In the genomic region with DNA sequence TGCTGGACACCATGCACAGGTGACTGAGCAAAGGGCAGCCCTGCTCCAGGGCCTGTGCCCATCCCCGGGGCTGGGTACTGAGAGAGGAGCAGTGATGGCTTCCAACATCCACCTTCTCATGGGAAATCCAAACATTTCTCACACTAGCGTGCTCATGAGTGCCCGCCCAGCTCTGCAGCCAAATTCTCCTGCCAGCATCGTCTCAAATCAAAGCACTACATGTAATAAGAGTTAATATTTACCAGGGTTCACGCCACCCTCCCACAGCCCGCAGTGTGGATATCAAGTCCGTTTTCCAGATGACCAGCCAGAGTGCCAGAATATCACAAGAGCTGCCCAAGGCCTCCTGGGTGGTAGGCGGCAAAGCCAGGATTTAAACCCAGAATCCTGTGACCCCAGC, we compare ENCODE assay signal across 2 cellular contexts.
TF ChIP-seq lines count a peak whose summit lies in the region.

No MANE protein-coding gene starts in this region.

TF ChIP-seq in liver, 16 proteins besides CTCF, POLR2A, EP300 and RAD21 (continued from another document):
- TF ChIP-seq, protein P1, sequence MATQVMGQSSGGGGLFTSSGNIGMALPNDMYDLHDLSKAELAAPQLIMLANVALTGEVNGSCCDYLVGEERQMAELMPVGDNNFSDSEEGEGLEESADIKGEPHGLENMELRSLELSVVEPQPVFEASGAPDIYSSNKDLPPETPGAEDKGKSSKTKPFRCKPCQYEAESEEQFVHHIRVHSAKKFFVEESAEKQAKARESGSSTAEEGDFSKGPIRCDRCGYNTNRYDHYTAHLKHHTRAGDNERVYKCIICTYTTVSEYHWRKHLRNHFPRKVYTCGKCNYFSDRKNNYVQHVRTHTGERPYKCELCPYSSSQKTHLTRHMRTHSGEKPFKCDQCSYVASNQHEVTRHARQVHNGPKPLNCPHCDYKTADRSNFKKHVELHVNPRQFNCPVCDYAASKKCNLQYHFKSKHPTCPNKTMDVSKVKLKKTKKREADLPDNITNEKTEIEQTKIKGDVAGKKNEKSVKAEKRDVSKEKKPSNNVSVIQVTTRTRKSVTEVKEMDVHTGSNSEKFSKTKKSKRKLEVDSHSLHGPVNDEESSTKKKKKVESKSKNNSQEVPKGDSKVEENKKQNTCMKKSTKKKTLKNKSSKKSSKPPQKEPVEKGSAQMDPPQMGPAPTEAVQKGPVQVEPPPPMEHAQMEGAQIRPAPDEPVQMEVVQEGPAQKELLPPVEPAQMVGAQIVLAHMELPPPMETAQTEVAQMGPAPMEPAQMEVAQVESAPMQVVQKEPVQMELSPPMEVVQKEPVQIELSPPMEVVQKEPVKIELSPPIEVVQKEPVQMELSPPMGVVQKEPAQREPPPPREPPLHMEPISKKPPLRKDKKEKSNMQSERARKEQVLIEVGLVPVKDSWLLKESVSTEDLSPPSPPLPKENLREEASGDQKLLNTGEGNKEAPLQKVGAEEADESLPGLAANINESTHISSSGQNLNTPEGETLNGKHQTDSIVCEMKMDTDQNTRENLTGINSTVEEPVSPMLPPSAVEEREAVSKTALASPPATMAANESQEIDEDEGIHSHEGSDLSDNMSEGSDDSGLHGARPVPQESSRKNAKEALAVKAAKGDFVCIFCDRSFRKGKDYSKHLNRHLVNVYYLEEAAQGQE (IDR thresholded peaks at IDR 0.05) = peak; percentile 49
- TF ChIP-seq, protein P2, sequence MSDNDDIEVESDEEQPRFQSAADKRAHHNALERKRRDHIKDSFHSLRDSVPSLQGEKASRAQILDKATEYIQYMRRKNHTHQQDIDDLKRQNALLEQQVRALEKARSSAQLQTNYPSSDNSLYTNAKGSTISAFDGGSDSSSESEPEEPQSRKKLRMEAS (IDR thresholded peaks at IDR 0.05) = peak; percentile 95
- peak; percentile 83 for TF ChIP-seq FOXA2 (IDR thresholded peaks at IDR 0.05)
- TF ChIP-seq EGR1 (IDR thresholded peaks at IDR 0.05; ENCODE audit: low read depth in 2 of 2) = peak in 1 of 2 donors; percentile 84
- peak; percentile 74 to 89 for TF ChIP-seq HNF4A (conservative IDR thresholded peaks at IDR 0.05)
- TF ChIP-seq, protein P3, sequence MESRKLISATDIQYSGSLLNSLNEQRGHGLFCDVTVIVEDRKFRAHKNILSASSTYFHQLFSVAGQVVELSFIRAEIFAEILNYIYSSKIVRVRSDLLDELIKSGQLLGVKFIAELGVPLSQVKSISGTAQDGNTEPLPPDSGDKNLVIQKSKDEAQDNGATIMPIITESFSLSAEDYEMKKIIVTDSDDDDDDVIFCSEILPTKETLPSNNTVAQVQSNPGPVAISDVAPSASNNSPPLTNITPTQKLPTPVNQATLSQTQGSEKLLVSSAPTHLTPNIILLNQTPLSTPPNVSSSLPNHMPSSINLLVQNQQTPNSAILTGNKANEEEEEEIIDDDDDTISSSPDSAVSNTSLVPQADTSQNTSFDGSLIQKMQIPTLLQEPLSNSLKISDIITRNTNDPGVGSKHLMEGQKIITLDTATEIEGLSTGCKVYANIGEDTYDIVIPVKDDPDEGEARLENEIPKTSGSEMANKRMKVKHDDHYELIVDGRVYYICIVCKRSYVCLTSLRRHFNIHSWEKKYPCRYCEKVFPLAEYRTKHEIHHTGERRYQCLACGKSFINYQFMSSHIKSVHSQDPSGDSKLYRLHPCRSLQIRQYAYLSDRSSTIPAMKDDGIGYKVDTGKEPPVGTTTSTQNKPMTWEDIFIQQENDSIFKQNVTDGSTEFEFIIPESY (IDR thresholded peaks at IDR 0.05) = peak; percentile 95
- TF ChIP-seq HNF4G (IDR thresholded peaks at IDR 0.05) = peak; percentile 28
- peak; percentile 86 for TF ChIP-seq SP1 (IDR thresholded peaks at IDR 0.05)
- TF ChIP-seq, protein P4, sequence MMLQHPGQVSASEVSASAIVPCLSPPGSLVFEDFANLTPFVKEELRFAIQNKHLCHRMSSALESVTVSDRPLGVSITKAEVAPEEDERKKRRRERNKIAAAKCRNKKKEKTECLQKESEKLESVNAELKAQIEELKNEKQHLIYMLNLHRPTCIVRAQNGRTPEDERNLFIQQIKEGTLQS (IDR thresholded peaks at IDR 0.05) = peak; percentile 69
- peak; percentile 90 for TF ChIP-seq FOXA1 (IDR thresholded peaks at IDR 0.05)
- no peak for TF ChIP-seq NR2F2 (IDR thresholded peaks at IDR 0.05)
- peak; percentile 95 for TF ChIP-seq YY1 (IDR thresholded peaks at IDR 0.05)
- TF ChIP-seq RXRA (IDR thresholded peaks at IDR 0.05) = peak; percentile 85 to 95
- no peak for TF ChIP-seq TAF1 (conservative IDR thresholded peaks at IDR 0.05)
- peak in 1 of 2 donors; percentile 61 for TF ChIP-seq GABPA (IDR thresholded peaks at IDR 0.05 in 1 of 2, conservative IDR thresholded peaks at IDR 0.05 in 1 of 2)

TF ChIP-seq in HepG2, 621 proteins besides CTCF, POLR2A, EP300 and RAD21 (continued from another document):
- TF ChIP-seq, protein P5, sequence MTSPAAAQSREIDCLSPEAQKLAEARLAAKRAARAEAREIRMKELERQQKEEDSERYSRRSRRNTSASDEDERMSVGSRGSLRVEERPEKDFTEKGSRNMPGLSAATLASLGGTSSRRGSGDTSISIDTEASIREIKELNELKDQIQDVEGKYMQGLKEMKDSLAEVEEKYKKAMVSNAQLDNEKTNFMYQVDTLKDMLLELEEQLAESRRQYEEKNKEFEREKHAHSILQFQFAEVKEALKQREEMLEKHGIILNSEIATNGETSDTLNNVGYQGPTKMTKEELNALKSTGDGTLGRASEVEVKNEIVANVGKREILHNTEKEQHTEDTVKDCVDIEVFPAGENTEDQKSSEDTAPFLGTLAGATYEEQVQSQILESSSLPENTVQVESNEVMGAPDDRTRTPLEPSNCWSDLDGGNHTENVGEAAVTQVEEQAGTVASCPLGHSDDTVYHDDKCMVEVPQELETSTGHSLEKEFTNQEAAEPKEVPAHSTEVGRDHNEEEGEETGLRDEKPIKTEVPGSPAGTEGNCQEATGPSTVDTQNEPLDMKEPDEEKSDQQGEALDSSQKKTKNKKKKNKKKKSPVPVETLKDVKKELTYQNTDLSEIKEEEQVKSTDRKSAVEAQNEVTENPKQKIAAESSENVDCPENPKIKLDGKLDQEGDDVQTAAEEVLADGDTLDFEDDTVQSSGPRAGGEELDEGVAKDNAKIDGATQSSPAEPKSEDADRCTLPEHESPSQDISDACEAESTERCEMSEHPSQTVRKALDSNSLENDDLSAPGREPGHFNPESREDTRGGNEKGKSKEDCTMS (CRISPR knock-in tag; conservative IDR thresholded peaks at IDR 0.05) = no peak
TF ChIP-seq in HepG2: peak in this region for 0.
